Comparison of ENCODE assay signal across 9 cellular contexts in genomic region chr1:97820470-97821188, GRCh38.
DNase-seq lines count a peak whose midpoint lies in the region; ATAC-seq and TF ChIP-seq lines count a peak whose summit lies in the region.
"Had no signal": no experiment of that assay in that cellular context is flagged by ENCODE, and none has a peak within 500 bp of the region (broad histone marks: within the 10 kb centered on the region; RNA-seq: fewer than 3 reads in every experiment).

No MANE protein-coding gene starts in this region.

- H3K36me3 Mint-ChIP-seq in GM23338 (ENCODE audit: low read depth) (no peaks in the 10 kb centered on the region), chondrocyte (ENCODE audit: low read depth) (no peaks in the 10 kb centered on the region)
- H3K36me3 Mint-ChIP-seq in T-helper 2 cell treated with Interferon-gamma antibody and Interleukin-4, amounts not matched to agents 5 μg/mL and 100 μg/mL, for 36 hours (ENCODE audit: low read depth) = no peaks in the 10 kb centered on the region

- H3K9me3 ChIP-seq in neural cell (ENCODE audit: low read length) = no peaks in the 10 kb centered on the region

- H3F3A ChIP-seq in GM23338 (replicated peaks; ENCODE audit: low read depth) (no peaks in the 10 kb centered on the region), neural cell (ENCODE audit: insufficient read depth, low read length, poor library complexity, severe bottlenecking) (no peaks in the 10 kb centered on the region)

- no peak for ATAC-seq in GM23338

- H3K9me3 Mint-ChIP-seq in GM23338 (no peaks in the 10 kb centered on the region), chondrocyte (ENCODE audit: low read depth) (no peaks in the 10 kb centered on the region)
- H3K9me3 Mint-ChIP-seq in T-helper 2 cell treated with Interferon-gamma antibody and Interleukin-4, amounts not matched to agents 5 μg/mL and 100 μg/mL, for 36 hours = no peaks in the 10 kb centered on the region
- H3K9me3 Mint-ChIP-seq: T-helper 1 cell treated with Interleukin-12 subunit alpha and Interleukin-12 subunit beta and Interleukin-4 antibody, amounts not matched to agents 30 μg/mL and 1 μg/mL, for 36 hours had no signal

- H3K27ac Mint-ChIP-seq in GM23338 = no peak overlapping the region
- H3K27ac Mint-ChIP-seq in chondrocyte (ENCODE audit: unreplicated experiment) = no peak overlapping the region
- no peak overlapping the region for H3K27ac Mint-ChIP-seq in T-helper 2 cell treated with Interferon-gamma antibody and Interleukin-4, amounts not matched to agents 5 μg/mL and 100 μg/mL, for 36 hours
- H3K27ac Mint-ChIP-seq: T-helper 1 cell treated with Interleukin-12 subunit alpha and Interleukin-12 subunit beta and Interleukin-4 antibody, amounts not matched to agents 30 μg/mL and 1 μg/mL, for 36 hours had no signal

- H3K27ac ChIP-seq in GM23338 (ENCODE audit: low read depth) (no peak overlapping the region), neural cell (ENCODE audit: low read length) (no peak overlapping the region)

- no peak overlapping the region for H3K9ac ChIP-seq in neural cell (ENCODE audit: low read length)

- H3K27me3 ChIP-seq in GM06990 (replicated peaks; ENCODE audit: control insufficient read depth, insufficient read depth, low read length) = no peaks in the 10 kb centered on the region
- H3K27me3 ChIP-seq in GM23338 (ENCODE audit: insufficient read depth) = no peaks in the 10 kb centered on the region
- H3K27me3 ChIP-seq in neural cell (ENCODE audit: insufficient read depth, low read depth, low read length) = no peaks in the 10 kb centered on the region

- TF ChIP-seq CTCF in GM06990 (IDR thresholded peaks at IDR 0.05; ENCODE audit: insufficient read depth, low read length, poor library complexity, severe bottlenecking) (peak; percentile 40), GM23338 (conservative IDR thresholded peaks at IDR 0.05; ENCODE audit: low read depth in 2 of 2) (peak; percentile 62), chondrocyte (IDR thresholded peaks at IDR 0.05) (peak; percentile 86), neural cell (IDR thresholded peaks at IDR 0.05; ENCODE audit: poor library complexity, severe bottlenecking) (peak; percentile 63)

- no peak for TF ChIP-seq EP300 in neural cell (conservative IDR thresholded peaks at IDR 0.05; ENCODE audit: poor library complexity, severe bottlenecking)

- no peaks in the 10 kb centered on the region for H3K27me3 Mint-ChIP-seq in GM23338 (ENCODE audit: insufficient read depth, low read depth, poor library complexity)
- no peaks in the 10 kb centered on the region for H3K27me3 Mint-ChIP-seq in chondrocyte (ENCODE audit: low read depth)
- H3K27me3 Mint-ChIP-seq in T-helper 2 cell treated with Interferon-gamma antibody and Interleukin-4, amounts not matched to agents 5 μg/mL and 100 μg/mL, for 36 hours (ENCODE audit: low read depth) = no peaks in the 10 kb centered on the region

- peaks cover 13% of the 10 kb centered on the region for H3K4me1 ChIP-seq in GM23338 (ENCODE audit: insufficient read depth)

- H4K20me1 ChIP-seq in GM23338 (replicated peaks; ENCODE audit: insufficient read depth) = no peaks in the 10 kb centered on the region
- H4K20me1 ChIP-seq in neural cell (ENCODE audit: insufficient read depth) = no peaks in the 10 kb centered on the region

- no peak overlapping the region for H3K4me3 ChIP-seq in GM06990 (replicated peaks; ENCODE audit: low read depth, low read length)
- no peak overlapping the region for H3K4me3 ChIP-seq in GM23338
- H3K4me3 ChIP-seq in neural cell (ENCODE audit: low read length) = no peak overlapping the region

- no peaks in the 10 kb centered on the region for H3K9me2 ChIP-seq in GM23338 (ENCODE audit: insufficient read depth)
- no peaks in the 10 kb centered on the region for H3K9me2 ChIP-seq in neural cell (ENCODE audit: insufficient read depth, low read length)

- H3K36me3 ChIP-seq in GM06990 (ENCODE audit: control insufficient read depth, insufficient read depth, low read length) (no peaks in the 10 kb centered on the region), GM23338 (ENCODE audit: insufficient read depth) (no peaks in the 10 kb centered on the region), neural cell (ENCODE audit: insufficient read depth, low read length) (no peaks in the 10 kb centered on the region)

- no peak for DNase-seq in GM06990 (ENCODE audit: extremely low read depth, insufficient read length)
- peak; percentile 40 for DNase-seq in GM23338 (ENCODE audit: low spot score)
- DNase-seq in NCI-H2107 treated with DMSO at 0.1 percent for 48 hours (lab: John Stamatoyannopoulos, UW; ENCODE audit: unreplicated experiment) = peak; percentile 79
- no peak for DNase-seq in chondrocyte (ENCODE audit: low spot score)
- DNase-seq in T-helper 2 cell treated with Interferon-gamma antibody and Interleukin-4, amounts not matched to agents 5 μg/mL and 100 μg/mL, for 36 hours (ENCODE audit: low spot score) = no peak
- DNase-seq in GM03348 (ENCODE audit: low spot score) = no peak
- DNase-seq in NCI-H187 treated with DMSO at 0.1 percent for 48 hours (lab: John Stamatoyannopoulos, UW) = no peak

- H3K4me2 ChIP-seq in GM23338 (no peak overlapping the region), neural cell (ENCODE audit: low read length) (no peak overlapping the region)

- TF ChIP-seq RAD21 in neural cell (conservative IDR thresholded peaks at IDR 0.05) = peak; percentile 69

- H3K4me1 Mint-ChIP-seq in GM23338 (peaks cover 14% of the 10 kb centered on the region; the same call in 2 of the 3 replicates), chondrocyte (ENCODE audit: low read depth) (peaks cover 12% of the 10 kb centered on the region)
- no peaks in the 10 kb centered on the region for H3K4me1 Mint-ChIP-seq in T-helper 2 cell treated with Interferon-gamma antibody and Interleukin-4, amounts not matched to agents 5 μg/mL and 100 μg/mL, for 36 hours (ENCODE audit: low read depth)

- H2AFZ ChIP-seq in GM23338 = no peak overlapping the region
- H2AFZ ChIP-seq in neural cell (ENCODE audit: low read depth, low read length) = no peak overlapping the region

- H3K4me3 Mint-ChIP-seq in GM23338 (no peak overlapping the region), chondrocyte (ENCODE audit: unreplicated experiment) (no peak overlapping the region)
- H3K4me3 Mint-ChIP-seq in T-helper 2 cell treated with Interferon-gamma antibody and Interleukin-4, amounts not matched to agents 5 μg/mL and 100 μg/mL, for 36 hours = no peak overlapping the region
- H3K4me3 Mint-ChIP-seq: T-helper 1 cell treated with Interleukin-12 subunit alpha and Interleukin-12 subunit beta and Interleukin-4 antibody, amounts not matched to agents 30 μg/mL and 1 μg/mL, for 36 hours had no signal

- no peaks in the 10 kb centered on the region for H3K79me2 ChIP-seq in GM23338 (replicated peaks; ENCODE audit: insufficient read depth)
- no peaks in the 10 kb centered on the region for H3K79me2 ChIP-seq in neural cell (replicated peaks; ENCODE audit: insufficient read depth, low read length)

TF ChIP-seq in GM23338, 12 proteins besides CTCF, POLR2A, EP300 and RAD21:
- no peak for TF ChIP-seq ZNF114 (CRISPR knock-in tag; IDR thresholded peaks at IDR 0.05)

TF ChIP-seq in neural cell, 6 proteins besides CTCF, POLR2A, EP300 and RAD21:
- TF ChIP-seq SMC3 (conservative IDR thresholded peaks at IDR 0.05; ENCODE audit: poor library complexity) (peak; percentile 65), POLR2AphosphoS5 (IDR thresholded peaks at IDR 0.05) (no peak)

Comparison
In these comparisons a context has a peak if more than half of its experiments do, and no peak if none do; other contexts are left out.
1. DNase-seq: peak in GM23338 (single experiment) and NCI-H2107 treated with DMSO at 0.1 percent for 48 hours (single experiment); none in GM06990 (single experiment), chondrocyte (single experiment), T-helper 2 cell treated with Interferon-gamma antibody and Interleukin-4, amounts not matched to agents 5 μg/mL and 100 μg/mL, for 36 hours (single experiment), GM03348 (single experiment) and NCI-H187 treated with DMSO at 0.1 percent for 48 hours (single experiment).
2. Peak in every context shown above with its lines, with median percentiles within 50 percentile points of each other: CTCF ChIP-seq.